In genomic region chr11:130448416-130449068, GRCh38 we compare ENCODE assay signal across 8 cellular contexts. TPM values are rescaled to one million over a fixed set of nuclear protein-coding genes. Genes with fewer than 3 reads are reported as not detected.
DNase-seq lines count a peak whose midpoint lies in the region; ATAC-seq, FAIRE-seq and TF ChIP-seq lines count a peak whose summit lies in the region.

ADAMTS15 (plus strand) TSS chr11:130448645; CDS start chr11:130448974, 329 bp downstream.

- peak within 1 kb of the TSS; percentile 7 to 66 (median 56) for H3K27ac ChIP-seq in Peyer's patch
- H3K27ac ChIP-seq in kidney (ENCODE audit: low read depth in 2 of 2, low read length in 2 of 2): peak within 1 kb of the TSS in 1 of 2 donors; percentile 74

- H3K36me3 ChIP-seq in Peyer's patch: no peaks in the 10 kb centered on the region
- H3K36me3 ChIP-seq in kidney (ENCODE audit: control insufficient read depth in 1 of 2, insufficient read depth in 2 of 2, low read length in 2 of 2): no peaks in the 10 kb centered on the region

- DNase-seq in Caki2 (ENCODE audit: low read depth) (peak; percentile 83), Peyer's patch (peak in 2 of 3 donors; percentile 79 to 80), cardiac fibroblast (ENCODE audit: low read depth in 2 of 2) (peak; percentile 81 to 95), kidney (peak; percentile 96), putamen (ENCODE audit: low spot score) (no peak), NCI-H446 treated with DMSO at 0.1 percent for 48 hours (lab: John Stamatoyannopoulos, UW) (no peak)
- DNase-seq in stimulated activated CD4-positive, alpha-beta T cell treated with anti-CD3 and anti-CD28 coated beads, Interleukin-2, amount 100 ng/mL, for 24 hours: peak; percentile 25 to 55

- peak within 1 kb of the TSS; percentile 27 to 58 (median 46) for H3K4me3 ChIP-seq in Peyer's patch
- peak within 1 kb of the TSS; percentile 66 to 83 for H3K4me3 ChIP-seq in cardiac fibroblast (replicated peaks in 1 of 2; ENCODE audit: low read depth in 2 of 2, low read length in 2 of 2)
- peak within 1 kb of the TSS; percentile 75 to 84 for H3K4me3 ChIP-seq in kidney (ENCODE audit: low read length in 2 of 2)

- H3K27me3 ChIP-seq in Peyer's patch: no peaks in the 10 kb centered on the region

- no peak for TF ChIP-seq CTCF in Peyer's patch (IDR thresholded peaks at IDR 0.05)
- no peak for TF ChIP-seq CTCF in cardiac fibroblast (IDR thresholded peaks at IDR 0.05; ENCODE audit: low read depth, low read length)
- no peak for TF ChIP-seq CTCF in kidney (IDR thresholded peaks at IDR 0.05; ENCODE audit: borderline replicate concordance, extremely low read depth, insufficient read depth)

- H3K9ac ChIP-seq in kidney (ENCODE audit: low read length in 2 of 2): peak within 1 kb of the TSS in 1 of 2 donors; percentile 80

- no peak for TF ChIP-seq POLR2A in Peyer's patch (IDR thresholded peaks at IDR 0.05)

- H3K4me1 ChIP-seq in Peyer's patch: peaks cover 0 to 30% (median 3%) of the 10 kb centered on the region in 4 donors
- peaks cover 0 to 9% of the 10 kb centered on the region in 2 donors for H3K4me1 ChIP-seq in kidney (ENCODE audit: control insufficient read depth in 1 of 2, insufficient read depth in 1 of 2, low read depth in 1 of 2, low read length in 2 of 2)

- in situ Hi-C loops in Caki2 (cut with HindIII; ENCODE audit: low pct_unique_long_range_greater_than_20kb, low sequenced_read_pairs): no loop called here

- intact Hi-C loops in kidney (cut with DNase I): no loop called here

- peak; percentile 61 for ATAC-seq in HG03354 (IDR thresholded peaks at IDR 0.05; ENCODE audit: poor library complexity, severe bottlenecking, unreplicated experiment)

- no peak for FAIRE-seq in kidney (lab: Jason Lieb, UNC)

- H3K9me3 ChIP-seq in Peyer's patch (peaks cover 0 to 5% (median 0%) of the 10 kb centered on the region in 4 donors), kidney (ENCODE audit: control insufficient read depth in 1 of 2, low read length in 2 of 2) (no peaks in the 10 kb centered on the region)

RNA-seq across cellular contexts. Expression of gene ADAMTS15, which starts in this region (rescaled TPM):
- 4.6 and 7.1 TPM in 2 replicates for total RNA-seq in Caki2 (2014; rRNA removed; shearing (Covaris generic); ENCODE audit: low replicate concordance)
- 1 to 10 TPM in 3 of 4 donors, under 1 TPM in 1; 0.53 to 5.8 (median 2.6) TPM for total RNA-seq in Peyer's patch
- 6.2 TPM for total RNA-seq in kidney
- polyA plus RNA-seq in kidney (ENCODE audit: insufficient read depth, low read depth, low replicate concordance): 3.6 TPM

Comparison
In these comparisons a context has a peak if more than half of its experiments do, and no peak if none do; other contexts are left out.
1. DNase-seq: peak in Caki2 (single experiment), Peyer's patch (2 of 3), cardiac fibroblast (2 of 2), kidney (single experiment) and stimulated activated CD4-positive, alpha-beta T cell treated with anti-CD3 and anti-CD28 coated beads, Interleukin-2, amount 100 ng/mL, for 24 hours (2 of 2); none in putamen (single experiment) and NCI-H446 treated with DMSO at 0.1 percent for 48 hours (single experiment).
2. Peak in every context shown above with its lines, with median percentiles within 50 percentile points of each other: H3K4me3 ChIP-seq.